Comparison of ENCODE assay signal across 10 cellular contexts in the genomic region with DNA sequence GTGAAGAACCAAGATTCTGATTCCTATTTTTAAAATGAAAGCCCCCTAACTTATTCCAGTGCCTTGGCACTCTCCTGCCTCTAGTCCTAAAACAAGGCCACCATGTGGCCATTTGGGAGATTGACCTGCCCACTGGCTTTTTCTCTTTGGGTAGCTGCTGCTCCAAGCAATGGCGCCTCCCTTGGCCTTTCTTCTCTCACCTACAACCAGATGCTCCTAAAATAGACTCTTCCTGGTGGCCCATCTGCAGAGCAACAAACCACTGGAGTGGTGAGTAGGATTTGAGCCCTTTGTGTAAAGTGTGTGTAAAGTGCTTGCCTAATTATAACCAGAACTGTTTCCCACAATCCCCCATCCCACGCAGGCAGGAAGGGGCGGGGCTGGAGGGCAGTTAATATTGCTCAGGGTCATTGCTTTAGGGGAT.
DNase-seq lines count a peak whose midpoint lies in the region; ATAC-seq and TF ChIP-seq lines count a peak whose summit lies in the region.
"Had no signal": no experiment of that assay in that cellular context is flagged by ENCODE, and none has a peak within 500 bp of the region (broad histone marks: within the 10 kb centered on the region; RNA-seq: fewer than 3 reads in every experiment).

No MANE protein-coding gene starts in this region.

- H3K9me3 ChIP-seq in RWPE2 (ENCODE audit: severe bottlenecking): no peaks in the 10 kb centered on the region
- H3K9me3 ChIP-seq in CD4-positive, alpha-beta T cell (ENCODE audit: control insufficient read depth, low read length): no peaks in the 10 kb centered on the region

- H3K9me3 Mint-ChIP-seq in HFFc6: no peaks in the 10 kb centered on the region
- no peaks in the 10 kb centered on the region for H3K9me3 Mint-ChIP-seq in CD4-positive, alpha-beta T cell

- peak; percentile 53; the same call in 1 of the 3 replicates for ATAC-seq in RWPE2 (ENCODE audit: low read depth)
- ATAC-seq in HG03139 (IDR thresholded peaks at IDR 0.05; ENCODE audit: unreplicated experiment): no peak
- ATAC-seq in HG03280 (IDR thresholded peaks at IDR 0.05; ENCODE audit: unreplicated experiment): no peak
- no peak for ATAC-seq in CD4-positive, alpha-beta T cell (ENCODE audit: poor library complexity)

- peaks cover 54% of the 10 kb centered on the region for H3K4me1 Mint-ChIP-seq in HFFc6 (ENCODE audit: low read depth)
- H3K4me1 Mint-ChIP-seq in CD4-positive, alpha-beta T cell (ENCODE audit: low read depth): no peaks in the 10 kb centered on the region

- 0 out of 2 replicates have a peak overlapping the region, but pooled peaks have one; percentile 28 for H3K27ac Mint-ChIP-seq in HFFc6
- no peak overlapping the region for H3K27ac Mint-ChIP-seq in CD4-positive, alpha-beta T cell

- no peaks in the 10 kb centered on the region for H3K27me3 Mint-ChIP-seq in HFFc6 (ENCODE audit: insufficient read depth)
- H3K27me3 Mint-ChIP-seq in CD4-positive, alpha-beta T cell: peaks cover 16% of the 10 kb centered on the region

- in situ Hi-C loops in Caki2 (cut with HindIII; ENCODE audit: low pct_unique_long_range_greater_than_20kb, low sequenced_read_pairs): no loop called here

- POLR2A ChIA-PET in CD4-positive, alpha-beta T cell (lab: Charles Lee): no interaction called here

- H3K4me3 Mint-ChIP-seq in HFFc6: no peak overlapping the region
- H3K4me3 Mint-ChIP-seq in CD4-positive, alpha-beta T cell: no peak overlapping the region

- TF ChIP-seq CTCF in HFFc6 (IDR thresholded peaks at IDR 0.05): peak; percentile 85
- TF ChIP-seq CTCF in RWPE2 (IDR thresholded peaks at IDR 0.05; ENCODE audit: poor library complexity, severe bottlenecking): peak; percentile 43
- TF ChIP-seq CTCF in CD4-positive, alpha-beta T cell (IDR thresholded peaks at IDR 0.05): no peak

- no peaks in the 10 kb centered on the region for H3K36me3 ChIP-seq in RWPE2 (ENCODE audit: low read depth)

- H3K36me3 Mint-ChIP-seq in HFFc6 (ENCODE audit: low read depth): no peaks in the 10 kb centered on the region; the same call in 1 of the 2 replicates
- no peaks in the 10 kb centered on the region for H3K36me3 Mint-ChIP-seq in CD4-positive, alpha-beta T cell (ENCODE audit: low read depth)

- H3K27me3 ChIP-seq in RWPE2 (ENCODE audit: insufficient read depth, poor library complexity, severe bottlenecking): no peaks in the 10 kb centered on the region
- H3K27me3 ChIP-seq in CD4-positive, alpha-beta T cell (ENCODE audit: control insufficient read depth, insufficient read depth, low read length): no peaks in the 10 kb centered on the region

- H3K4me1 ChIP-seq in RWPE2 (ENCODE audit: insufficient read depth, poor library complexity, severe bottlenecking): no peaks in the 10 kb centered on the region

- H3K27ac ChIP-seq in RWPE2 (ENCODE audit: poor library complexity, severe bottlenecking): no peak overlapping the region
- H3K27ac ChIP-seq in CD4-positive, alpha-beta T cell (ENCODE audit: low read depth, low read length): no peak overlapping the region

- CTCF ChIA-PET in CD4-positive, alpha-beta T cell (lab: Charles Lee): no interaction called here

- intact Hi-C loops in CD4-positive, alpha-beta T cell (cut with DNase I, micrococcal nuclease): no loop called here

- no peak overlapping the region for H3K4me3 ChIP-seq in RWPE2 (ENCODE audit: severe bottlenecking)

- DNase-seq in Caki2 (ENCODE audit: low read depth) (peak; percentile 27), HFFc6 (peak; percentile 56), RWPE2 (ENCODE audit: low spot score) (no peak), iPS DF 19.7 (ENCODE audit: low read depth, low spot score) (peak; percentile 42)
- no peak for DNase-seq in stimulated activated naive CD4-positive, alpha-beta T cell (lab: John Stamatoyannopoulos, UW)
- DNase-seq in CD4-positive, alpha-beta T cell: no peak
- DNase-seq: midbrain, NCI-H1092 treated with DMSO at 0.1 percent for 48 hours had no signal

Comparison
In these comparisons a context has a peak if more than half of its experiments do, and no peak if none do; other contexts are left out.
1. DNase-seq: peak in Caki2 (single experiment), HFFc6 (single experiment) and iPS DF 19.7 (single experiment); none in RWPE2 (single experiment), stimulated activated naive CD4-positive, alpha-beta T cell (0 of 6) and CD4-positive, alpha-beta T cell (0 of 10).